In the genomic region with DNA sequence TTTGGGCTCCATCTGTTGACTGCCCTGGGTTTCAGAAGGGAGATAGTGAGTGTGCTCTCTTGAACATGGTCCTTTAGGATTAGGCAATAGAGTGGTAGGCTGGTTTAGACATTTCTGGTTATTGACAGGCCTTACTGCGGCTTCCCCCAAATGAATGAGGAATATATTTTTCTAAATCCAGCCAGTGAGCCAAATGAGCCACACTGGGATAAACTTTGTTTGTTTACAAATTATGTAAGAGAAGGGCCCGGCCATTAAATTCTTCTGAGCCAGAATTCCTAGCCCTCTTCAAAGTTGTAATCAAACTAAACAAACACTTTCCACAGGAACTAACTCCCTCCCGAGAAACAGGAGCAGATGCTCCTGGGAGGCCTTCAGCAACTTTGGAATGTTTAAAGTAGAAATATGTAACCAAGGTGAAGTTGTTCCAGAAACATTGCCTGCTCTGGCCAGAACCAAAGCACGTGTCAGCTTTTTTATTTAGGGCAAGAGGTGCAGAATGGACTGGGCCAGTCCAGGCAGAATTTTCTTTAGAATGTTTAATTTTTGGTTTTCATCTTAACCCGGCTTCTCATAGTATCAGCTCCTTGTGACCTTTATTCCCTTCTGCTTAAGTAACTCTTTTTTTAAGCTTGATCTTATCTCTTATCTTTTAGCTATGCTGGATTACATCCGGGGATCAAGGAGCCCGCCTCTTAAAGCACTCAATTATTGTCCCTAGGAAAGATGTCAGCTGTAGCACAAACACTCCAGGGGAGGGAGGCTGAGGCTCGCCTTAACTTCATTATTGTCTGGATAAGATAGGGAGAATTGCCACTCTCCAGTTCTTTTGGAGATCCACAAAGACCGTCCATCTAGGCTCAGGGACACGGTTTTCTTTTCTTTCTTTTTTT, we compare ENCODE assay signal across 12 cellular contexts. TPM values are rescaled to one million over a fixed set of nuclear protein-coding genes. Genes with fewer than 3 reads are reported as not detected.
A peak's percentile ranks its signal among the peaks of the same experiment; 100 is the strongest.
DNase-seq lines count a peak whose midpoint lies in the region; ATAC-seq, FAIRE-seq and TF ChIP-seq lines count a peak whose summit lies in the region.
"Had no signal": no experiment of that assay in that cellular context is flagged by ENCODE, and none has a peak within 500 bp of the region (broad histone marks: within the 10 kb centered on the region; RNA-seq: fewer than 3 reads in every experiment).

No MANE protein-coding gene starts in this region.

- H3K9me3 Mint-ChIP-seq in activated CD4-positive, alpha-beta T cell treated with anti-CD3 and anti-CD28 coated beads for 36 hours (ENCODE audit: low read depth), result no peaks in the 10 kb centered on the region
- H3K9me3 Mint-ChIP-seq: activated naive CD8-positive, alpha-beta T cell treated with anti-CD3 and anti-CD28 coated beads, Interleukin-2, amount 10 ng/mL, durations not matched to agents 7 days and 5 days had no signal

- H3K27me3 Mint-ChIP-seq in activated CD4-positive, alpha-beta T cell treated with anti-CD3 and anti-CD28 coated beads for 36 hours, result peaks cover 30% of the 10 kb centered on the region

- FAIRE-seq in GM12892 (lab: Jason Lieb, UNC), result no peak

- H3K27ac Mint-ChIP-seq in activated CD4-positive, alpha-beta T cell treated with anti-CD3 and anti-CD28 coated beads for 36 hours, result no peak overlapping the region
- H3K27ac Mint-ChIP-seq: activated naive CD8-positive, alpha-beta T cell treated with anti-CD3 and anti-CD28 coated beads, Interleukin-2, amount 10 ng/mL, durations not matched to agents 7 days and 5 days had no signal

- no peak for TF ChIP-seq POLR2A in GM12892 (IDR thresholded peaks at IDR 0.05; ENCODE audit: low read depth, low read length)

- CTCF ChIA-PET in activated CD4-positive, alpha-beta T cell treated with anti-CD3 and anti-CD28 coated beads for 36 hours (lab: Charles Lee), result interaction anchor here (0.6 to 1.5 kb wide), 2 partner anchors 15 to 36 kb away, joined by 3 to 4 read pairs; no protein-coding TSS in a partner anchor

- POLR2A ChIA-PET in activated CD4-positive, alpha-beta T cell treated with anti-CD3 and anti-CD28 coated beads for 36 hours (lab: Charles Lee), result interaction anchor here (0.5 kb wide), 1 partner anchor 154 kb away, joined by 3 read pairs; no protein-coding TSS in a partner anchor

- intact Hi-C loops in Right ventricle myocardium inferior (cut with DNase I) (no loop called here), cardiac septum (cut with DNase I) (no loop called here)
- intact Hi-C loops in activated CD4-positive, alpha-beta T cell treated with anti-CD3 and anti-CD28 coated beads for 36 hours (cut with DNase I, micrococcal nuclease), result no loop called here

- peaks cover 33% of the 10 kb centered on the region for H3K4me1 Mint-ChIP-seq in activated CD4-positive, alpha-beta T cell treated with anti-CD3 and anti-CD28 coated beads for 36 hours

- peak; percentile 63 for ATAC-seq in Right ventricle myocardium inferior
- ATAC-seq in GM21515 (IDR thresholded peaks at IDR 0.05; ENCODE audit: unreplicated experiment), result no peak
- no peak for ATAC-seq in activated CD4-positive, alpha-beta T cell treated with anti-CD3 and anti-CD28 coated beads for 36 hours

- no peak overlapping the region for H3K4me3 Mint-ChIP-seq in activated CD4-positive, alpha-beta T cell treated with anti-CD3 and anti-CD28 coated beads for 36 hours
- H3K4me3 Mint-ChIP-seq: activated naive CD8-positive, alpha-beta T cell treated with anti-CD3 and anti-CD28 coated beads, Interleukin-2, amount 10 ng/mL, durations not matched to agents 7 days and 5 days had no signal

- DNase-seq in Right ventricle myocardium inferior (ENCODE audit: missing footprints), result no peak
- no peak for DNase-seq in cardiac septum (ENCODE audit: low spot score)
- peak; percentile 58 for DNase-seq in fibroblast of gingiva (ENCODE audit: low read depth)
- DNase-seq in myocyte (ENCODE audit: low read depth), result peak; percentile 35
- DNase-seq in SW480 (ENCODE audit: low spot score), result no peak
- no peak for DNase-seq in GM12892 (ENCODE audit: insufficient read length)
- no peak for DNase-seq in activated CD4-positive, alpha-beta T cell treated with anti-CD3 and anti-CD28 coated beads for 36 hours
- DNase-seq: activated naive CD8-positive, alpha-beta T cell treated with anti-CD3 and anti-CD28 coated beads, Interleukin-2, amount 10 ng/mL, durations not matched to agents 7 days and 5 days; BE2C; NCI-H2029 treated with DMSO at 0.1 percent for 48 hours; stimulated activated CD4-positive, alpha-beta T cell treated with anti-CD3 and anti-CD28 coated beads, Interleukin-2, amount 100 ng/mL, for 48 hours had no signal

- H3K36me3 Mint-ChIP-seq in activated CD4-positive, alpha-beta T cell treated with anti-CD3 and anti-CD28 coated beads for 36 hours (ENCODE audit: low read depth), result no peaks in the 10 kb centered on the region
- H3K36me3 Mint-ChIP-seq: activated naive CD8-positive, alpha-beta T cell treated with anti-CD3 and anti-CD28 coated beads, Interleukin-2, amount 10 ng/mL, durations not matched to agents 7 days and 5 days had no signal

RNA-seq across cellular contexts. Expression of a gene that starts 28.7 kb away (rescaled TPM):
- total RNA-seq in Right ventricle myocardium inferior (5.4 TPM), cardiac septum (4.8 TPM), myocyte (12.3 and 13.9 TPM in 2 replicates)
- polyA plus RNA-seq in myocyte (2012), result 3.8 TPM
- not detected for polyA plus RNA-seq in GM12892 (2012; ENCODE audit: missing spikeins)
- 1 to 10 TPM; 2.3 TPM for total RNA-seq in activated CD4-positive, alpha-beta T cell treated with anti-CD3 and anti-CD28 coated beads for 36 hours

Comparison
In these comparisons a context has a peak if more than half of its experiments do, and no peak if none do; other contexts are left out.
1. DNase-seq: peak in fibroblast of gingiva (single experiment) and myocyte (single experiment); none in Right ventricle myocardium inferior (single experiment), cardiac septum (single experiment), SW480 (single experiment), GM12892 (single experiment) and activated CD4-positive, alpha-beta T cell treated with anti-CD3 and anti-CD28 coated beads for 36 hours (single experiment).